In genomic region chr1:91015794-91016550, GRCh38 we compare ENCODE assay signal across 1 cellular context.
TF ChIP-seq lines count a peak whose summit lies in the region.

No MANE protein-coding gene starts in this region.

TF ChIP-seq in HepG2, 621 proteins besides CTCF, POLR2A, EP300 and RAD21 (continued from another document and continues in another):
- TF ChIP-seq ZBTB39 (CRISPR knock-in tag; IDR thresholded peaks at IDR 0.05) (no peak), HIC2 (CRISPR knock-in tag; IDR thresholded peaks at IDR 0.05; ENCODE audit: low read depth) (no peak), ZNF768 (CRISPR knock-in tag; IDR thresholded peaks at IDR 0.05) (no peak), ZNF12 (CRISPR knock-in tag; IDR thresholded peaks at IDR 0.05) (0 out of 2 replicates have a peak, but pooled peaks have one; percentile 43), NCOR1 (IDR thresholded peaks at IDR 0.05; ENCODE audit: borderline replicate concordance, low read length) (no peak), KDM5B (CRISPR knock-in tag; IDR thresholded peaks at IDR 0.05; ENCODE audit: borderline replicate concordance) (no peak), PREB (CRISPR knock-in tag; IDR thresholded peaks at IDR 0.05) (no peak), ZNF572 (CRISPR knock-in tag; IDR thresholded peaks at IDR 0.05) (no peak), SMARCC2 (IDR thresholded peaks at IDR 0.05) (no peak), RXRB (CRISPR knock-in tag; IDR thresholded peaks at IDR 0.05; ENCODE audit: borderline replicate concordance) (no peak), ZMYM4 (CRISPR knock-in tag; IDR thresholded peaks at IDR 0.05) (no peak), MTA3 (CRISPR knock-in tag; IDR thresholded peaks at IDR 0.05) (no peak), ZNF562 (CRISPR knock-in tag; IDR thresholded peaks at IDR 0.05; ENCODE audit: borderline replicate concordance) (no peak), ZBTB38 (CRISPR knock-in tag; IDR thresholded peaks at IDR 0.05) (no peak), MED13 (CRISPR knock-in tag; IDR thresholded peaks at IDR 0.05) (no peak), MLX (CRISPR knock-in tag; IDR thresholded peaks at IDR 0.05) (no peak), ZNF761 (CRISPR knock-in tag; conservative IDR thresholded peaks at IDR 0.05) (no peak), BHLHE40 (IDR thresholded peaks at IDR 0.05; ENCODE audit: low read length) (peak; percentile 81), ZNF253 (CRISPR knock-in tag; IDR thresholded peaks at IDR 0.05; ENCODE audit: borderline replicate concordance) (no peak), STAT6 (CRISPR knock-in tag; IDR thresholded peaks at IDR 0.05; ENCODE audit: borderline replicate concordance) (no peak), CCDC6 (CRISPR knock-in tag; IDR thresholded peaks at IDR 0.05) (no peak), ZMAT3 (CRISPR knock-in tag; conservative IDR thresholded peaks at IDR 0.05) (no peak), SAFB2 (CRISPR knock-in tag; IDR thresholded peaks at IDR 0.05; ENCODE audit: borderline replicate concordance, low read depth) (no peak), ATM (IDR thresholded peaks at IDR 0.05; ENCODE audit: borderline replicate concordance) (no peak), MAFK (conservative IDR thresholded peaks at IDR 0.05 in 1 of 2, IDR thresholded peaks at IDR 0.05 in 1 of 2; ENCODE audit: low read length in 2 of 2) (no peak), ZNF136 (CRISPR knock-in tag; IDR thresholded peaks at IDR 0.05; ENCODE audit: low read depth) (no peak), BRF2 (CRISPR knock-in tag; IDR thresholded peaks at IDR 0.05) (no peak), FOXK2 (IDR thresholded peaks at IDR 0.05) (peak; percentile 62; the same call in 1 of the 2 replicates), GABPB1 (CRISPR knock-in tag; IDR thresholded peaks at IDR 0.05) (no peak), CREM (IDR thresholded peaks at IDR 0.05) (peak; percentile 26; the same call in 1 of the 2 replicates), CREM (CRISPR knock-in tag; IDR thresholded peaks at IDR 0.05) (no peak), ZNF644 (CRISPR knock-in tag; IDR thresholded peaks at IDR 0.05; ENCODE audit: low read depth) (peak; percentile 92), ATF1 (CRISPR knock-in tag; IDR thresholded peaks at IDR 0.05) (no peak), ZUFSP (CRISPR knock-in tag; IDR thresholded peaks at IDR 0.05; ENCODE audit: borderline replicate concordance) (no peak), ZNF296 (CRISPR knock-in tag; conservative IDR thresholded peaks at IDR 0.05) (no peak), ZBTB10 (CRISPR knock-in tag; IDR thresholded peaks at IDR 0.05; ENCODE audit: borderline replicate concordance) (no peak), MIER2 (CRISPR knock-in tag; IDR thresholded peaks at IDR 0.05) (0 out of 2 replicates have a peak, but pooled peaks have one; percentile 41), ZNF337 (CRISPR knock-in tag; IDR thresholded peaks at IDR 0.05; ENCODE audit: borderline replicate concordance, low read depth) (no peak), ZNF766 (CRISPR knock-in tag; IDR thresholded peaks at IDR 0.05; ENCODE audit: borderline replicate concordance) (no peak), HES4 (CRISPR knock-in tag; IDR thresholded peaks at IDR 0.05; ENCODE audit: borderline replicate concordance) (no peak), PHF20 (CRISPR knock-in tag; IDR thresholded peaks at IDR 0.05) (no peak), ZNF678 (CRISPR knock-in tag; IDR thresholded peaks at IDR 0.05) (no peak), GMEB2 (CRISPR knock-in tag; IDR thresholded peaks at IDR 0.05; ENCODE audit: low read depth) (no peak), ATF4 (CRISPR knock-in tag; IDR thresholded peaks at IDR 0.05) (no peak), CCAR2 (optimal IDR thresholded peaks at IDR 0.05; ENCODE audit: low read depth, low read length) (no peak), PHF8 (CRISPR knock-in tag; IDR thresholded peaks at IDR 0.05) (no peak), ZNF556 (CRISPR knock-in tag; IDR thresholded peaks at IDR 0.05; ENCODE audit: borderline replicate concordance) (no peak), ZNF383 (CRISPR knock-in tag; IDR thresholded peaks at IDR 0.05; ENCODE audit: borderline replicate concordance) (no peak), ZNF354B (CRISPR knock-in tag; IDR thresholded peaks at IDR 0.05) (no peak)
